24 cellular contexts compared by ENCODE assay signal in genomic region chr16:85139888-85140339, GRCh38. TPM values are rescaled to one million over a fixed set of nuclear protein-coding genes. Genes with fewer than 3 reads are reported as not detected.
"Had no signal": no experiment of that assay in that cellular context is flagged by ENCODE, and none has a peak within 500 bp of the region (broad histone marks: within the 10 kb centered on the region; RNA-seq: fewer than 3 reads in every experiment).

No MANE protein-coding gene starts in this region.

- H3K27ac ChIP-seq: brain microvascular endothelial cell, thoracic aorta, WERI-Rb-1 had no signal

- H3K27me3 ChIP-seq: brain microvascular endothelial cell had no signal

- H3K4me3 ChIP-seq: thoracic aorta had no signal

- H3K36me3 ChIP-seq: brain microvascular endothelial cell, thoracic aorta, WERI-Rb-1 had no signal

- DNase-seq: activated CD4-positive, alpha-beta T cell treated with anti-CD3 and anti-CD28 coated beads, Interleukin-2, amount 50 U/mL, for 1 hour; activated CD4-positive, CD25-positive, alpha-beta regulatory T cell treated with anti-CD3 and anti-CD28 coated beads, Interleukin-2, amount 50 U/mL, for 72 hours; activated gamma-delta T cell treated with Interleukin-2 at 50 U/mL for 16 hours; activated T-cell treated with anti-CD3 and anti-CD28 coated beads, Interleukin-2, amount 50 U/mL, for 1 hour; anterior cingulate cortex; brain microvascular endothelial cell; caudate nucleus; dermis blood vessel endothelial cell; effector CD8-positive, alpha-beta T cell; glutamatergic neuron; hippocampal formation; left ventricle myocardium superior; mammary epithelial cell; midbrain; nucleus accumbens; stimulated activated CD4-positive, alpha-beta T cell treated with anti-CD3 and anti-CD28 coated beads, Interleukin-4, amount 100 ng/mL, for 1 hour; stimulated activated naive CD4-positive, alpha-beta T cell treated with Interleukin-2 at 50 U/mL for 16 hours; WERI-Rb-1 had no signal

- H3K9me3 ChIP-seq: thoracic aorta had no signal

- FAIRE-seq: frontal cortex had no signal

- ATAC-seq: esophagus mucosa; left ventricle myocardium superior; natural killer cell treated with Interleukin-12 subunit alpha and Interleukin-12 subunit beta and Interleukin-15 and Interleukin-18, amount 100 ng/mL, for 72 hours; sciatic nerve had no signal

RNA-seq across cellular contexts. Expression of gene CIBAR2, which starts 27.6 kb away (rescaled TPM):
- total RNA-seq: dermis blood vessel endothelial cell; esophagus mucosa; left ventricle myocardium superior; mammary epithelial cell; natural killer cell treated with Interleukin-12 subunit alpha and Interleukin-12 subunit beta and Interleukin-15 and Interleukin-18, amount 100 ng/mL, for 72 hours; sciatic nerve; T-helper 2 cell treated with Interferon-gamma antibody and Interleukin-4, amounts not matched to agents 100 ng/mL and 5 ng/mL, for 36 hours; thoracic aorta had no signal
- polyA plus RNA-seq: mammary epithelial cell had no signal
